In the genomic region with DNA sequence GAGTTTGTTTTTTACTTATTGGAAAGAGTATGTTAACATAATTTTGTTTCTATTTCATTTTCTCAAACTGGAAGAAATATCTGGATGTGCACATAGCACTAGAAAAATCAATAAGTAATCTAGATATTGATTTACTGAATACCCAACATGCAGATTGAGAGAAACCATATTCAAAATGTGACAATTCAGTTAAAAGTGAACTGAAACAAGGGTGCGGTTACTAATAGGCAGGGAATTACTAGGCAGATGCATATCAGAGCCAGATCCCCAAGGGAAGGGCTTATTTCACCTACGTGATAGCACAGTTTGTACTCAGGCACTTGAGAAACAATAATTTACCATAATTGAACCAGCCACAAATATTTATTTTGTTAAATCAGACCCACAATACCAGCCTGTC, we compare ENCODE assay signal across 10 cellular contexts.
DNase-seq lines count a peak whose midpoint lies in the region; ATAC-seq and TF ChIP-seq lines count a peak whose summit lies in the region.
"Had no signal": no experiment of that assay in that cellular context is flagged by ENCODE, and none has a peak within 500 bp of the region (broad histone marks: within the 10 kb centered on the region; RNA-seq: fewer than 3 reads in every experiment).

No MANE protein-coding gene starts in this region.

- peaks cover 3% of the 10 kb centered on the region for H3K27me3 Mint-ChIP-seq in neural progenitor cell (ENCODE audit: insufficient read depth, low read depth)

- H3K4me1 ChIP-seq in mammary epithelial cell (ENCODE audit: insufficient read depth, low read length) (peaks cover 7% of the 10 kb centered on the region), neural progenitor cell (peaks cover 17% of the 10 kb centered on the region)

- no peaks in the 10 kb centered on the region for H3K9me3 ChIP-seq in mammary epithelial cell (replicated peaks; ENCODE audit: insufficient read depth, low read length)
- H3K9me3 ChIP-seq in neural progenitor cell (ENCODE audit: low read depth): no peaks in the 10 kb centered on the region
- H3K9me3 ChIP-seq: thoracic aorta had no signal

- H3K4me3 ChIP-seq in mammary epithelial cell (replicated peaks in 1 of 3; ENCODE audit: insufficient read depth in 1 of 3, low read depth in 2 of 3, low read length in 3 of 3) (no peak overlapping the region), neural progenitor cell (no peak overlapping the region)
- H3K4me3 ChIP-seq: thoracic aorta had no signal

- DNase-seq in mammary epithelial cell (no peak), neural progenitor cell (ENCODE audit: low spot score) (no peak), NCI-H1048 (lab: John Stamatoyannopoulos, UW) (no peak), medulla oblongata (ENCODE audit: extremely low spot score) (no peak), HPDE6-E6E7 (ENCODE audit: extremely low spot score) (no peak)
- DNase-seq: EL had no signal

- no peak overlapping the region for H3K4me3 Mint-ChIP-seq in neural progenitor cell

- peaks cover 19% of the 10 kb centered on the region for H3K4me1 Mint-ChIP-seq in neural progenitor cell

- peak overlapping the region; percentile 1 for H3K4me2 ChIP-seq in mammary epithelial cell (ENCODE audit: insufficient read depth, low read depth, low read length)
- H3K4me2 ChIP-seq in neural progenitor cell: no peak overlapping the region

- H3K9me3 Mint-ChIP-seq in neural progenitor cell: no peaks in the 10 kb centered on the region

- in situ Hi-C loops in mammary epithelial cell (cut with MboI; ENCODE audit: low sequenced_read_pairs in 2 of 2): no loop called here

- no peaks in the 10 kb centered on the region for H3K36me3 Mint-ChIP-seq in neural progenitor cell

- H3K27me3 ChIP-seq in mammary epithelial cell (ENCODE audit: insufficient read depth, low read length) (no peaks in the 10 kb centered on the region), neural progenitor cell (no peaks in the 10 kb centered on the region)

- H3F3A ChIP-seq in neural progenitor cell (ENCODE audit: low read depth): peaks cover 7% of the 10 kb centered on the region

- CTCF ChIA-PET in mammary epithelial cell (lab: Charles Lee; ENCODE audit: low non-redundant PET): no interaction called here

- TF ChIP-seq CTCF in mammary epithelial cell (conservative IDR thresholded peaks at IDR 0.05 in 1 of 2, IDR thresholded peaks at IDR 0.05 in 1 of 2; ENCODE audit: extremely low read depth in 1 of 2, insufficient read depth in 1 of 2, low read depth in 1 of 2, low read length in 2 of 2) (no peak), neural progenitor cell (IDR thresholded peaks at IDR 0.05) (no peak)

- no TSS peak for BruUV-seq in mammary epithelial cell (replicated peaks; lab: Mats Ljungman, UMichigan)

- intact Hi-C loops in mammary epithelial cell (cut with micrococcal nuclease): no loop called here

- no peak overlapping the region for H3K27ac Mint-ChIP-seq in neural progenitor cell

- ATAC-seq in GM19023 (IDR thresholded peaks at IDR 0.05; ENCODE audit: unreplicated experiment) (peak; percentile 62), GM21786 (IDR thresholded peaks at IDR 0.05; ENCODE audit: unreplicated experiment) (peak; percentile 74), HG03378 (IDR thresholded peaks at IDR 0.05; ENCODE audit: unreplicated experiment) (peak; percentile 81)

- H3K9ac ChIP-seq in mammary epithelial cell (ENCODE audit: insufficient read depth, low read length) (no peak overlapping the region), neural progenitor cell (no peak overlapping the region)

- H4K20me1 ChIP-seq in mammary epithelial cell (ENCODE audit: insufficient read depth, low read length): no peaks in the 10 kb centered on the region
- H4K20me1 ChIP-seq in neural progenitor cell (ENCODE audit: low read depth): no peaks in the 10 kb centered on the region

- dilution Hi-C loops in mammary epithelial cell (cut with HindIII; ENCODE audit: low sequenced_read_pairs): no loop called here

- H3K27ac ChIP-seq in mammary epithelial cell (ENCODE audit: insufficient read depth, low read depth, low read length): peak overlapping the region; percentile 42
- no peak overlapping the region for H3K27ac ChIP-seq in neural progenitor cell
- H3K27ac ChIP-seq: thoracic aorta had no signal

- H3K36me3 ChIP-seq in mammary epithelial cell (ENCODE audit: insufficient read depth, low read length) (no peaks in the 10 kb centered on the region), neural progenitor cell (no peaks in the 10 kb centered on the region)
- H3K36me3 ChIP-seq: thoracic aorta had no signal

- H2AFZ ChIP-seq in mammary epithelial cell (ENCODE audit: low read depth, low read length): no peak overlapping the region
- H2AFZ ChIP-seq in neural progenitor cell (replicated peaks): no peak overlapping the region

- 80% methylated on average over 2 of the region's 2 CpGs for WGBS in mammary epithelial cell (ENCODE audit: low coverage, missing lambda C conversion rate)

- no peaks in the 10 kb centered on the region for H3K79me2 ChIP-seq in mammary epithelial cell (ENCODE audit: insufficient read depth, low read length)
- no peaks in the 10 kb centered on the region for H3K79me2 ChIP-seq in neural progenitor cell (ENCODE audit: low read depth)
